ENCODE assay signal across 9 cellular contexts in genomic region chrX:48938721-48939416, GRCh38. TPM values are rescaled to one million over a fixed set of nuclear protein-coding genes. Genes with fewer than 3 reads are reported as not detected.
DNase-seq lines count a peak whose midpoint lies in the region; ATAC-seq and TF ChIP-seq lines count a peak whose summit lies in the region.
"Had no signal": no experiment of that assay in that cellular context is flagged by ENCODE, and none has a peak within 500 bp of the region (broad histone marks: within the 10 kb centered on the region; RNA-seq: fewer than 3 reads in every experiment).

No MANE protein-coding gene starts in this region.

- TF ChIP-seq EP300 in transverse colon (IDR thresholded peaks at IDR 0.05; ENCODE audit: low read depth): no peak

- peak overlapping the region; percentile 36 to 80 (median 68); a peak in 13 of 22 replicates for H3K9ac ChIP-seq in BLaER1 treated with 17β-estradiol and CSF1 and Interleukin-3, amounts not matched to agents 10 nM and 100 nM

- H3K4me2 ChIP-seq in BLaER1 treated with 17β-estradiol and CSF1 and Interleukin-3, amounts not matched to agents 10 nM and 100 nM: peak overlapping the region; percentile 60 to 85 (median 73)

- intact Hi-C loops in transverse colon (cut with DNase I; ENCODE audit: low total_unique reads): no loop called here

- H3K4me3 ChIP-seq in BLaER1 treated with 17β-estradiol and CSF1 and Interleukin-3, amounts not matched to agents 10 nM and 100 nM: no peak overlapping the region
- H3K4me3 ChIP-seq in transverse colon: no peak overlapping the region

- in situ Hi-C loops in transverse colon (cut with MboI; ENCODE audit: low pct_ligation_motif_present in 1 of 4, low pct_unique_long_range_greater_than_20kb in 1 of 4, low sequenced_read_pairs in 3 of 4): no loop called here

- peaks cover 24 to 88% (median 74%) of the 10 kb centered on the region in 11 experiments for H3K27me3 ChIP-seq in BLaER1 treated with 17β-estradiol and CSF1 and Interleukin-3, amounts not matched to agents 10 nM and 100 nM
- no peaks in the 10 kb centered on the region for H3K27me3 ChIP-seq in transverse colon

- peaks cover 0 to 90% (median 52%) of the 10 kb centered on the region in 11 experiments; a peak in 17 of 22 replicates for H4K20me1 ChIP-seq in BLaER1 treated with 17β-estradiol and CSF1 and Interleukin-3, amounts not matched to agents 10 nM and 100 nM

- DNase-seq in NK-92 (lab: John Stamatoyannopoulos, UW; ENCODE audit: unreplicated experiment) (peak; percentile 2), transverse colon (peak; percentile 69), NCI-H187 (lab: John Stamatoyannopoulos, UW) (no peak), SW480 (ENCODE audit: low spot score) (no peak), NCI-H1436 (lab: John Stamatoyannopoulos, UW) (no peak)
- peak; percentile 58 for DNase-seq in activated naive CD8-positive, alpha-beta T cell treated with anti-CD3 and anti-CD28 coated beads, Interleukin-2, amount 50 U/mL, for 16 hours (ENCODE audit: low read depth, low spot score)

- ATAC-seq in GM21515 (IDR thresholded peaks at IDR 0.05; ENCODE audit: unreplicated experiment): peak; percentile 50

- no peak for TF ChIP-seq POLR2A in transverse colon (IDR thresholded peaks at IDR 0.05)

- no peak for TF ChIP-seq CTCF in transverse colon (IDR thresholded peaks at IDR 0.05)

- H3K27ac ChIP-seq in BLaER1 treated with 17β-estradiol and CSF1 and Interleukin-3, amounts not matched to agents 10 nM and 100 nM: peak overlapping the region; percentile 14 to 92 (median 82); a peak in 20 of 22 replicates
- peak overlapping the region; percentile 13 to 72 (median 58) for H3K27ac ChIP-seq in transverse colon
- H3K27ac ChIP-seq: VCaP had no signal

- H3K36me3 ChIP-seq in BLaER1 treated with 17β-estradiol and CSF1 and Interleukin-3, amounts not matched to agents 10 nM and 100 nM: peaks cover 7 to 36% (median 23%) of the 10 kb centered on the region in 11 experiments
- H3K36me3 ChIP-seq in transverse colon: no peaks in the 10 kb centered on the region

- no peaks in the 10 kb centered on the region for H3K9me3 ChIP-seq in BLaER1 treated with 17β-estradiol and CSF1 and Interleukin-3, amounts not matched to agents 10 nM and 100 nM (replicated peaks in 1 of 11)
- no peaks in the 10 kb centered on the region for H3K9me3 ChIP-seq in transverse colon

- H3K4me1 ChIP-seq in BLaER1 treated with 17β-estradiol and CSF1 and Interleukin-3, amounts not matched to agents 10 nM and 100 nM: peaks cover 51 to 91% (median 66%) of the 10 kb centered on the region in 10 experiments
- peaks cover 0 to 26% (median 1%) of the 10 kb centered on the region in 4 donors for H3K4me1 ChIP-seq in transverse colon

- 50 to 60% methylated on average over 1 of the region's 1 CpG for WGBS in transverse colon (ENCODE audit: low coverage in 1 of 2), 2 donors

RNA-seq across cellular contexts. Expression of gene OTUD5, which starts 18.5 kb away (rescaled TPM):
- total RNA-seq in transverse colon: 10 to 100 TPM; 39.4 to 96.9 (median 40.6) TPM

RNA-seq across cellular contexts. Expression of gene PIM2, which starts 20.0 kb away (rescaled TPM):
- 10 to 100 TPM in 3 of 4 donors, not detected in 1; 11.2 to 50.7 (median 20.6) TPM for total RNA-seq in transverse colon

RNA-seq across cellular contexts. Expression of gene SLC35A2, which starts 27.4 kb away (rescaled TPM):
- total RNA-seq in transverse colon: 10 to 100 TPM; 29.5 to 48.3 (median 33.8) TPM

RNA-seq across cellular contexts. Expression of gene KCND1, which starts 32.8 kb away (rescaled TPM):
- under 1 TPM in 2 of 4 donors, not detected in 2; 0.95 to 0.96 TPM for total RNA-seq in transverse colon

RNA-seq across cellular contexts. Expression of gene PQBP1, which starts 41.1 kb away (rescaled TPM):
- total RNA-seq in transverse colon: 10 to 100 TPM; 21.7 to 92.3 (median 63.8) TPM

Comparison
In these comparisons a context has a peak if more than half of its experiments do, and no peak if none do; other contexts are left out.
1. DNase-seq: peak in NK-92 (single experiment), activated naive CD8-positive, alpha-beta T cell treated with anti-CD3 and anti-CD28 coated beads, Interleukin-2, amount 50 U/mL, for 16 hours (single experiment) and transverse colon (single experiment); none in NCI-H187 (0 of 2), SW480 (single experiment) and NCI-H1436 (single experiment).